8 cellular contexts compared by ENCODE assay signal in genomic region chr17:81387235-81388060, GRCh38. TPM values are rescaled to one million over a fixed set of nuclear protein-coding genes. Genes with fewer than 3 reads are reported as not detected.
DNase-seq lines count a peak whose midpoint lies in the region; TF ChIP-seq lines count a peak whose summit lies in the region.

No MANE protein-coding gene starts in this region.

- H3K4me3 ChIP-seq in BJ (ENCODE audit: low read depth, low read length) (peak overlapping the region; percentile 58), HUES6 (ENCODE audit: low read depth, low read length) (peak overlapping the region; percentile 65), fibroblast of pulmonary artery (replicated peaks; ENCODE audit: low read depth, low read length) (peak overlapping the region; percentile 66), tibial nerve (peak overlapping the region; percentile 61 to 90 (median 72))

- peaks cover 36% of the 10 kb centered on the region for H3K4me1 ChIP-seq in HUES6 (ENCODE audit: control insufficient read depth, insufficient read depth, low read length)
- H3K4me1 ChIP-seq in tibial nerve: peaks cover 0 to 71% (median 55%) of the 10 kb centered on the region in 4 donors

- H3K27me3 Mint-ChIP-seq in nephron progenitor cell (ENCODE audit: low read depth, poor library complexity): peaks cover 5% of the 10 kb centered on the region

- no peaks in the 10 kb centered on the region for H3K9me3 Mint-ChIP-seq in nephron progenitor cell

- no peaks in the 10 kb centered on the region for H3K9me3 ChIP-seq in HUES6 (ENCODE audit: control insufficient read depth, insufficient read depth, low read depth, low read length)
- no peaks in the 10 kb centered on the region for H3K9me3 ChIP-seq in tibial nerve

- H3K27me3 ChIP-seq in BJ (ENCODE audit: control insufficient read depth, insufficient read depth, low read length): no peaks in the 10 kb centered on the region
- peaks cover 90% of the 10 kb centered on the region for H3K27me3 ChIP-seq in HUES6 (ENCODE audit: control insufficient read depth, insufficient read depth, low read length)
- no peaks in the 10 kb centered on the region for H3K27me3 ChIP-seq in tibial nerve

- POLR2A ChIA-PET in BJ (lab: Charles Lee): no interaction called here

- DNase-seq in BJ (ENCODE audit: low read depth): no peak
- DNase-seq in activated CD8-positive, alpha-beta memory T cell treated with anti-CD3 and anti-CD28 coated beads, Interleukin-2, amount 50 U/mL, for 48 hours: peak; percentile 74
- DNase-seq in fibroblast of pulmonary artery (ENCODE audit: low read depth): peak; percentile 63
- peak; percentile 86 for DNase-seq in nephron progenitor cell
- DNase-seq in tibial nerve (ENCODE audit: low spot score in 2 of 2): no peak
- DNase-seq in pons (ENCODE audit: low spot score): no peak
- DNase-seq in mesenteric fat pad (ENCODE audit: low spot score): no peak

- TF ChIP-seq POLR2A in tibial nerve (IDR thresholded peaks at IDR 0.05): peak in 1 of 2 donors; percentile 38

- H3K9ac ChIP-seq in HUES6 (ENCODE audit: low read length): peak overlapping the region; percentile 68

- H3K27ac Mint-ChIP-seq in nephron progenitor cell: peak overlapping the region; percentile 99

- H3K4me3 Mint-ChIP-seq in nephron progenitor cell: peak overlapping the region; percentile 74

- peaks cover 68% of the 10 kb centered on the region for H3K4me1 Mint-ChIP-seq in nephron progenitor cell

- TF ChIP-seq CTCF in BJ (IDR thresholded peaks at IDR 0.05; ENCODE audit: insufficient read depth, low read depth, low read length) (no peak), fibroblast of pulmonary artery (IDR thresholded peaks at IDR 0.05; ENCODE audit: low read length, missing control alignments) (no peak), nephron progenitor cell (IDR thresholded peaks at IDR 0.05) (no peak), tibial nerve (IDR thresholded peaks at IDR 0.05) (peak in 1 of 5 experiments; percentile 2)

- H3K36me3 ChIP-seq in BJ (ENCODE audit: control insufficient read depth, insufficient read depth, low read length) (peaks cover 4% of the 10 kb centered on the region; the same call in 1 of the 2 replicates), HUES6 (ENCODE audit: control insufficient read depth, insufficient read depth, low read length) (peaks cover 3% of the 10 kb centered on the region; the same call in 1 of the 2 replicates), tibial nerve (no peaks in the 10 kb centered on the region)

- CTCF ChIA-PET in BJ (lab: Yijun Ruan, JAX): no interaction called here

- TF ChIP-seq EP300 in tibial nerve (IDR thresholded peaks at IDR 0.05): peak in 1 of 2 donors; percentile 83

- H3K36me3 Mint-ChIP-seq in nephron progenitor cell (ENCODE audit: low read depth): peaks cover 5% of the 10 kb centered on the region

- H3K27ac ChIP-seq in HUES6 (ENCODE audit: low read depth, low read length) (peak overlapping the region; percentile 9; the same call in 1 of the 2 replicates), tibial nerve (peak overlapping the region; percentile 91 to 100 (median 98))

- WGBS in tibial nerve, 2 donors: 1 to 4% methylated on average over 46 to 55 of the region's 73 CpGs

RNA-seq across cellular contexts. Expression of gene BAHCC1, which starts 7.8 kb away (rescaled TPM):
- 2.3 and 3.1 TPM in 2 replicates for polyA plus RNA-seq in BJ (2011; rRNA removed)
- 2.9 and 3.4 TPM in 2 replicates for polyA minus RNA-seq in BJ (2011; rRNA and poly(A)+ RNA removed)
- total RNA-seq in tibial nerve: 10 to 100 TPM; 15.1 to 38.7 (median 27.4) TPM
- total RNA-seq in mesenteric fat pad: 11.0 TPM

Comparison
In these comparisons a context has a peak if more than half of its experiments do, and no peak if none do; other contexts are left out.
1. DNase-seq: peak in activated CD8-positive, alpha-beta memory T cell treated with anti-CD3 and anti-CD28 coated beads, Interleukin-2, amount 50 U/mL, for 48 hours (single experiment), fibroblast of pulmonary artery (single experiment) and nephron progenitor cell (single experiment); none in BJ (single experiment), tibial nerve (0 of 2), pons (single experiment) and mesenteric fat pad (single experiment).
2. Peak in every context shown above with its lines, with median percentiles within 50 percentile points of each other: H3K4me3 ChIP-seq.